ENCODE assay signal across 9 cellular contexts in the genomic region with DNA sequence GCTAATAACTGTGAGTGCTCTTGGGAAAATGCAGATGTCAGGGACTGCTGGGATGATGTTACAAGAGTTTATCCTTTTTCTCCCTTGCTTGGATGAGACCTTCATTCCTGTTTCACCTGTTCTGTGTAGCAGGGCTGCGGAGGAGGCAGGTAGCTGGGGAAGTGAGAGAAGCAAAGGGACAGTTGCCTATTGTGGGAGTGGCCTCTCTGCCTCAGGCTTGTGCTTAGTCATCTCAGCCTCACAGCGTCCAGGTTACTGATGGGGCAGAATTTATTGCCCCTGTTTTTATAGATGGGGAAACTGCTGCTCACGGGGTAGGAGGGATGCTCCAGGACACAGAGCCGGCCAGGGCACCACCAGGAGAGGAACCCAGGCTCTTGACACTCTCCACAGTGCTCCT. TPM values are rescaled to one million over a fixed set of nuclear protein-coding genes. Genes with fewer than 3 reads are reported as not detected.
DNase-seq lines count a peak whose midpoint lies in the region; ATAC-seq and TF ChIP-seq lines count a peak whose summit lies in the region.
"Had no signal": no experiment of that assay in that cellular context is flagged by ENCODE, and none has a peak within 500 bp of the region (broad histone marks: within the 10 kb centered on the region; RNA-seq: fewer than 3 reads in every experiment).

No MANE protein-coding gene starts in this region.

- peaks cover 6% of the 10 kb centered on the region for H3K36me3 Mint-ChIP-seq in CD8-positive, alpha-beta T cell
- H3K36me3 Mint-ChIP-seq in activated T-helper 2 cell treated with anti-CD3 and anti-CD28 coated beads, Interferon-gamma antibody, Interleukin-2, Interleukin-4, amounts not matched to agents 10 μg/mL and 5 μg/mL and 100 μg/mL, durations not matched to agents 14 hours and 24 hours and 36 hours (ENCODE audit: low read depth) = peaks cover 3% of the 10 kb centered on the region

- H3K4me1 Mint-ChIP-seq in CD8-positive, alpha-beta T cell (ENCODE audit: low read depth) = peaks cover 23% of the 10 kb centered on the region
- peaks cover 15% of the 10 kb centered on the region for H3K4me1 Mint-ChIP-seq in activated T-helper 2 cell treated with anti-CD3 and anti-CD28 coated beads, Interferon-gamma antibody, Interleukin-2, Interleukin-4, amounts not matched to agents 10 μg/mL and 5 μg/mL and 100 μg/mL, durations not matched to agents 14 hours and 24 hours and 36 hours (ENCODE audit: low read depth)

- POLR2A ChIA-PET in CD8-positive, alpha-beta T cell (lab: Charles Lee) = interaction anchor here (2.1 to 2.8 kb wide), 3 partner anchors 10 to 88 kb away, joined by 6 to 14 read pairs (median 9); a partner anchor contains a TSS

- H3K27ac Mint-ChIP-seq in CD8-positive, alpha-beta T cell = peak overlapping the region; percentile 28
- no peak overlapping the region for H3K27ac Mint-ChIP-seq in activated T-helper 2 cell treated with anti-CD3 and anti-CD28 coated beads, Interferon-gamma antibody, Interleukin-2, Interleukin-4, amounts not matched to agents 10 μg/mL and 5 μg/mL and 100 μg/mL, durations not matched to agents 14 hours and 24 hours and 36 hours

- no peaks in the 10 kb centered on the region for H3K27me3 Mint-ChIP-seq in CD8-positive, alpha-beta T cell (ENCODE audit: low read depth)
- H3K27me3 Mint-ChIP-seq in activated T-helper 2 cell treated with anti-CD3 and anti-CD28 coated beads, Interferon-gamma antibody, Interleukin-2, Interleukin-4, amounts not matched to agents 10 μg/mL and 5 μg/mL and 100 μg/mL, durations not matched to agents 14 hours and 24 hours and 36 hours (ENCODE audit: low read depth) = peaks cover 28% of the 10 kb centered on the region

- no peak for TF ChIP-seq CTCF in CD8-positive, alpha-beta T cell (IDR thresholded peaks at IDR 0.05)
- TF ChIP-seq CTCF in transverse colon (IDR thresholded peaks at IDR 0.05) = no peak

- CTCF ChIA-PET in CD8-positive, alpha-beta T cell (lab: Charles Lee) = interaction anchor here (1.2 to 9.6 kb wide), 3 partner anchors 9 to 45 kb away, joined by 3 to 177 read pairs (median 45); no protein-coding TSS in a partner anchor

- in situ Hi-C loops in transverse colon (cut with MboI; ENCODE audit: low pct_ligation_motif_present in 1 of 4, low pct_unique_long_range_greater_than_20kb in 1 of 4, low sequenced_read_pairs in 3 of 4) = loop anchor here in 3 of 4 donors (5.0 to 10.0 kb wide), 2 partner anchors 45 to 48 kb away; no protein-coding TSS in a partner anchor

- intact Hi-C loops in CD8-positive, alpha-beta T cell (cut with DNase I, micrococcal nuclease) = loop anchor here (5.0 to 10.0 kb wide), 3 partner anchors 210 to 1180 kb away; a partner anchor contains a TSS
- intact Hi-C loops in activated T-helper 2 cell treated with anti-CD3 and anti-CD28 coated beads, Interferon-gamma antibody, Interleukin-2, Interleukin-4, amounts not matched to agents 10 μg/mL and 5 μg/mL and 100 μg/mL, durations not matched to agents 14 hours and 24 hours and 36 hours (cut with micrococcal nuclease) = no loop called here
- intact Hi-C loops in transverse colon (cut with DNase I; ENCODE audit: low total_unique reads) = loop anchor here (5.0 kb wide), 2 partner anchors 45 to 1075 kb away; no protein-coding TSS in a partner anchor

- H3K4me3 ChIP-seq in CD8-positive, alpha-beta T cell (ENCODE audit: low read depth, low read length) = no peak overlapping the region
- H3K4me3 ChIP-seq in transverse colon = peak overlapping the region in 1 of 4 donors; percentile 80

- no peak overlapping the region for H3K27ac ChIP-seq in CD8-positive, alpha-beta T cell (ENCODE audit: low read depth, low read length)
- H3K27ac ChIP-seq in transverse colon = peak overlapping the region; percentile 94 to 98 (median 96)

- 25% methylated on average over 4 of the region's 4 CpGs; no CpG with 5 or more reads in 1 of the 2 donors for WGBS in transverse colon (ENCODE audit: low coverage in 1 of 2), 2 donors

- no peaks in the 10 kb centered on the region for H3K9me3 Mint-ChIP-seq in CD8-positive, alpha-beta T cell
- H3K9me3 Mint-ChIP-seq in activated T-helper 2 cell treated with anti-CD3 and anti-CD28 coated beads, Interferon-gamma antibody, Interleukin-2, Interleukin-4, amounts not matched to agents 10 μg/mL and 5 μg/mL and 100 μg/mL, durations not matched to agents 14 hours and 24 hours and 36 hours = no peaks in the 10 kb centered on the region

- DNase-seq in CD8-positive, alpha-beta T cell = no peak
- DNase-seq in activated T-helper 2 cell treated with anti-CD3 and anti-CD28 coated beads, Interferon-gamma antibody, Interleukin-2, Interleukin-4, amounts not matched to agents 10 μg/mL and 5 μg/mL and 100 μg/mL, durations not matched to agents 14 hours and 24 hours and 36 hours (ENCODE audit: low spot score) = no peak
- peak; percentile 86 for DNase-seq in islet precursor cell
- DNase-seq in transverse colon = peak; percentile 77
- no peak for DNase-seq in amygdala (lab: John Stamatoyannopoulos, UW)
- DNase-seq in activated CD4-positive, alpha-beta T cell treated with anti-CD3 and anti-CD28 coated beads, Interleukin-2, amount 50 U/mL, for 4 hours = no peak

- ATAC-seq in CD8-positive, alpha-beta T cell = no peak
- ATAC-seq in HG03469 (IDR thresholded peaks at IDR 0.05; ENCODE audit: unreplicated experiment) = peak; percentile 39
- ATAC-seq in GM18873 (IDR thresholded peaks at IDR 0.05; ENCODE audit: low FRiP score, unreplicated experiment) = no peak

- peaks cover 7% of the 10 kb centered on the region for H3K4me1 ChIP-seq in CD8-positive, alpha-beta T cell (ENCODE audit: insufficient read depth, low read length)
- H3K4me1 ChIP-seq in transverse colon = peaks cover 3 to 28% (median 16%) of the 10 kb centered on the region in 4 donors

- TF ChIP-seq EP300 in transverse colon (IDR thresholded peaks at IDR 0.05; ENCODE audit: low read depth) = no peak

- H3K9me3 ChIP-seq in CD8-positive, alpha-beta T cell (ENCODE audit: low read length) = no peaks in the 10 kb centered on the region
- no peaks in the 10 kb centered on the region for H3K9me3 ChIP-seq in transverse colon

- peak overlapping the region; percentile 89 for H3K4me3 Mint-ChIP-seq in CD8-positive, alpha-beta T cell
- H3K4me3 Mint-ChIP-seq in activated T-helper 2 cell treated with anti-CD3 and anti-CD28 coated beads, Interferon-gamma antibody, Interleukin-2, Interleukin-4, amounts not matched to agents 10 μg/mL and 5 μg/mL and 100 μg/mL, durations not matched to agents 14 hours and 24 hours and 36 hours (ENCODE audit: low read depth) = peak overlapping the region; percentile 84

- peak; percentile 53 for TF ChIP-seq POLR2A in transverse colon (IDR thresholded peaks at IDR 0.05)

- H3K27me3 ChIP-seq in CD8-positive, alpha-beta T cell (ENCODE audit: insufficient read depth, low read length) = no peaks in the 10 kb centered on the region
- H3K27me3 ChIP-seq in transverse colon = no peaks in the 10 kb centered on the region

- no peaks in the 10 kb centered on the region for H3K36me3 ChIP-seq in CD8-positive, alpha-beta T cell (ENCODE audit: insufficient read depth, low read length)
- no peaks in the 10 kb centered on the region for H3K36me3 ChIP-seq in transverse colon

RNA-seq across cellular contexts. Expression of a gene that starts 1.7 kb away (rescaled TPM):
- total RNA-seq in CD8-positive, alpha-beta T cell = 1 to 10 TPM; 2.8 to 3.9 TPM
- total RNA-seq in activated T-helper 2 cell treated with anti-CD3 and anti-CD28 coated beads, Interferon-gamma antibody, Interleukin-2, Interleukin-4, amounts not matched to agents 10 μg/mL and 5 μg/mL and 100 μg/mL, durations not matched to agents 14 hours and 24 hours and 36 hours = 9.9 and 14.1 TPM in 2 replicates
- 100 to 1,000 TPM; 131 to 156 (median 142) TPM for total RNA-seq in transverse colon

RNA-seq across cellular contexts. Expression of a gene that starts 43.2 kb away (rescaled TPM):
- not detected for total RNA-seq in CD8-positive, alpha-beta T cell
- total RNA-seq in activated T-helper 2 cell treated with anti-CD3 and anti-CD28 coated beads, Interferon-gamma antibody, Interleukin-2, Interleukin-4, amounts not matched to agents 10 μg/mL and 5 μg/mL and 100 μg/mL, durations not matched to agents 14 hours and 24 hours and 36 hours = not detected in 2 replicates
- not detected for total RNA-seq in transverse colon
- total RNA-seq: glomerular endothelial cell had no signal

RNA-seq across cellular contexts. Expression of a gene that starts 53.7 kb away (rescaled TPM):
- 10 to 100 TPM; 26.5 to 27.8 TPM for total RNA-seq in CD8-positive, alpha-beta T cell
- total RNA-seq in activated T-helper 2 cell treated with anti-CD3 and anti-CD28 coated beads, Interferon-gamma antibody, Interleukin-2, Interleukin-4, amounts not matched to agents 10 μg/mL and 5 μg/mL and 100 μg/mL, durations not matched to agents 14 hours and 24 hours and 36 hours = 87.7 and 90.4 TPM in 2 replicates
- total RNA-seq in transverse colon = 10 to 100 TPM in 3 of 4 donors, 1 to 10 TPM in 1; 7.5 to 62.4 (median 37.2) TPM

Comparison
In these comparisons a context has a peak if more than half of its experiments do, and no peak if none do; other contexts are left out.
1. DNase-seq: peak in islet precursor cell (single experiment) and transverse colon (single experiment); none in CD8-positive, alpha-beta T cell (0 of 7), activated T-helper 2 cell treated with anti-CD3 and anti-CD28 coated beads, Interferon-gamma antibody, Interleukin-2, Interleukin-4, amounts not matched to agents 10 μg/mL and 5 μg/mL and 100 μg/mL, durations not matched to agents 14 hours and 24 hours and 36 hours (single experiment), amygdala (0 of 56) and activated CD4-positive, alpha-beta T cell treated with anti-CD3 and anti-CD28 coated beads, Interleukin-2, amount 50 U/mL, for 4 hours (0 of 2).